9 cellular contexts compared by ENCODE assay signal in genomic region chr17:35088647-35088910, GRCh38. TPM values are rescaled to one million over a fixed set of nuclear protein-coding genes. Genes with fewer than 3 reads are reported as not detected.
DNase-seq lines count a peak whose midpoint lies in the region; ATAC-seq and TF ChIP-seq lines count a peak whose summit lies in the region.
"Had no signal": no experiment of that assay in that cellular context is flagged by ENCODE, and none has a peak within 500 bp of the region (broad histone marks: within the 10 kb centered on the region; RNA-seq: fewer than 3 reads in every experiment).

No MANE protein-coding gene starts in this region.

- H3K9me3 Mint-ChIP-seq in WTC11 = no peaks in the 10 kb centered on the region

- CTCF ChIA-PET in AG04449 (lab: Yijun Ruan, JAX) (interaction anchor here (0.9 kb wide), 1 partner anchor 31 kb away, joined by 3 read pairs; the partner anchor contains the start of gene RAD51D), WTC11 (lab: Charles Lee) (no interaction called here)

- peak; percentile 79 for TF ChIP-seq POLR2A in GM19193 (IDR thresholded peaks at IDR 0.05; ENCODE audit: extremely low read depth, insufficient read depth, insufficient read length)

- H3K4me1 ChIP-seq in right cardiac atrium (ENCODE audit: control insufficient read depth, insufficient read depth, low read length) = peaks cover 2% of the 10 kb centered on the region

- no peaks in the 10 kb centered on the region for H3K27me3 ChIP-seq in right cardiac atrium (ENCODE audit: control insufficient read depth, insufficient read depth)

- peak overlapping the region; percentile 80 for H3K4me3 ChIP-seq in AG04449 (ENCODE audit: low read depth, low read length)
- peak overlapping the region; percentile 62 for H3K4me3 ChIP-seq in right cardiac atrium (ENCODE audit: low read length)
- peak overlapping the region; percentile 74 to 96 (median 93) for H3K4me3 ChIP-seq in skin epidermis

- DNase-seq in AG04449 (ENCODE audit: low read depth, low spot score) = no peak
- no peak for DNase-seq in WTC11 (ENCODE audit: low spot score)
- no peak for DNase-seq in right cardiac atrium
- no peak for DNase-seq in NAMALWA (ENCODE audit: low spot score)
- DNase-seq in NCI-H2227 treated with DMSO at 0.1 percent for 48 hours (lab: John Stamatoyannopoulos, UW) = no peak

- no peaks in the 10 kb centered on the region for H3K36me3 Mint-ChIP-seq in WTC11

- peak overlapping the region; percentile 78 for H3K27ac Mint-ChIP-seq in WTC11

- H3K27me3 Mint-ChIP-seq in WTC11 (ENCODE audit: low read depth) = peaks cover 4% of the 10 kb centered on the region

- ATAC-seq in WTC11 = no peak
- ATAC-seq in right cardiac atrium = no peak
- no peak for ATAC-seq in GM21381 (IDR thresholded peaks at IDR 0.05; ENCODE audit: unreplicated experiment)

- H3K27ac ChIP-seq in right cardiac atrium (ENCODE audit: low read length) (peak overlapping the region; percentile 22), skin epidermis (peak overlapping the region; percentile 66 to 99 (median 93))

- WGBS in right cardiac atrium = under 1% methylated on average over 13 of the region's 13 CpGs

- intact Hi-C loops in right cardiac atrium (cut with DNase I) = loop anchor here in 3 of 4 donors (5.0 to 10.0 kb wide), 4 partner anchors 91 to 121 kb away; partner anchors contain the start of gene LIG3 (in 1 of the 3)

- POLR2A ChIA-PET in AG04449 (lab: Yijun Ruan, JAX) = no interaction called here
- POLR2A ChIA-PET in WTC11 (lab: Charles Lee) = no interaction called here

- TF ChIP-seq CTCF in AG04449 (IDR thresholded peaks at IDR 0.05; ENCODE audit: insufficient read depth, low read length, missing control alignments) (no peak), WTC11 (IDR thresholded peaks at IDR 0.05) (no peak)

- H3K4me3 Mint-ChIP-seq in WTC11 = peak overlapping the region; percentile 87

- peaks cover 46% of the 10 kb centered on the region for H3K4me1 Mint-ChIP-seq in WTC11

- no peaks in the 10 kb centered on the region for H3K9me3 ChIP-seq in right cardiac atrium (ENCODE audit: control insufficient read depth, low read length)

TF ChIP-seq in WTC11, 78 proteins besides CTCF, POLR2A, EP300 and RAD21:
- no peak for TF ChIP-seq NFE2L1 (CRISPR knock-in tag; IDR thresholded peaks at IDR 0.05)
- no peak for TF ChIP-seq FOXP4 (CRISPR knock-in tag; IDR thresholded peaks at IDR 0.05)
- no peak for TF ChIP-seq ZNF671 (CRISPR knock-in tag; IDR thresholded peaks at IDR 0.05)
- TF ChIP-seq, protein P1, sequence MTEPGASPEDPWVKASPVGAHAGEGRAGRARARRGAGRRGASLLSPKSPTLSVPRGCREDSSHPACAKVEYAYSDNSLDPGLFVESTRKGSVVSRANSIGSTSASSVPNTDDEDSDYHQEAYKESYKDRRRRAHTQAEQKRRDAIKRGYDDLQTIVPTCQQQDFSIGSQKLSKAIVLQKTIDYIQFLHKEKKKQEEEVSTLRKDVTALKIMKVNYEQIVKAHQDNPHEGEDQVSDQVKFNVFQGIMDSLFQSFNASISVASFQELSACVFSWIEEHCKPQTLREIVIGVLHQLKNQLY (CRISPR knock-in tag; IDR thresholded peaks at IDR 0.05) = no peak
- no peak for TF ChIP-seq E2F4 (CRISPR knock-in tag; IDR thresholded peaks at IDR 0.05; ENCODE audit: borderline replicate concordance, low read depth)
- no peak for TF ChIP-seq ZNF121 (CRISPR knock-in tag; IDR thresholded peaks at IDR 0.05)
- TF ChIP-seq, protein P2, sequence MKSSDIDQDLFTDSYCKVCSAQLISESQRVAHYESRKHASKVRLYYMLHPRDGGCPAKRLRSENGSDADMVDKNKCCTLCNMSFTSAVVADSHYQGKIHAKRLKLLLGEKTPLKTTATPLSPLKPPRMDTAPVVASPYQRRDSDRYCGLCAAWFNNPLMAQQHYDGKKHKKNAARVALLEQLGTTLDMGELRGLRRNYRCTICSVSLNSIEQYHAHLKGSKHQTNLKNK (CRISPR knock-in tag; IDR thresholded peaks at IDR 0.05) = no peak
- no peak for TF ChIP-seq PRRX2 (CRISPR knock-in tag; IDR thresholded peaks at IDR 0.05)
- TF ChIP-seq FOXJ3 (CRISPR knock-in tag; IDR thresholded peaks at IDR 0.05; ENCODE audit: borderline replicate concordance) = no peak
- no peak for TF ChIP-seq MYBL2 (CRISPR knock-in tag; IDR thresholded peaks at IDR 0.05)
- TF ChIP-seq SMAD3 (CRISPR knock-in tag; IDR thresholded peaks at IDR 0.05; ENCODE audit: borderline replicate concordance) = no peak
- TF ChIP-seq NFYB (CRISPR knock-in tag; conservative IDR thresholded peaks at IDR 0.05; ENCODE audit: low read depth) = no peak
- no peak for TF ChIP-seq ZNF263 (CRISPR knock-in tag; IDR thresholded peaks at IDR 0.05; ENCODE audit: low read depth)
- TF ChIP-seq SMAD4 (CRISPR knock-in tag; IDR thresholded peaks at IDR 0.05) = no peak
- TF ChIP-seq, protein P3, sequence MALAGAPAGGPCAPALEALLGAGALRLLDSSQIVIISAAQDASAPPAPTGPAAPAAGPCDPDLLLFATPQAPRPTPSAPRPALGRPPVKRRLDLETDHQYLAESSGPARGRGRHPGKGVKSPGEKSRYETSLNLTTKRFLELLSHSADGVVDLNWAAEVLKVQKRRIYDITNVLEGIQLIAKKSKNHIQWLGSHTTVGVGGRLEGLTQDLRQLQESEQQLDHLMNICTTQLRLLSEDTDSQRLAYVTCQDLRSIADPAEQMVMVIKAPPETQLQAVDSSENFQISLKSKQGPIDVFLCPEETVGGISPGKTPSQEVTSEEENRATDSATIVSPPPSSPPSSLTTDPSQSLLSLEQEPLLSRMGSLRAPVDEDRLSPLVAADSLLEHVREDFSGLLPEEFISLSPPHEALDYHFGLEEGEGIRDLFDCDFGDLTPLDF (CRISPR knock-in tag; IDR thresholded peaks at IDR 0.05) = no peak
- no peak for TF ChIP-seq ZBTB43 (CRISPR knock-in tag; IDR thresholded peaks at IDR 0.05)
- TF ChIP-seq TEAD1 (CRISPR knock-in tag; IDR thresholded peaks at IDR 0.05) = no peak

RNA-seq across cellular contexts. Expression of gene RFFL, which starts 25.1 kb away (rescaled TPM):
- total RNA-seq in WTC11 (2021) = 26.6 to 30.3 TPM (median 27.8 TPM) in 3 replicates
- total RNA-seq in right cardiac atrium = 10 to 100 TPM; 17.2 to 20.0 (median 18.4) TPM
- polyA plus RNA-seq in right cardiac atrium = 5.7 TPM

RNA-seq across cellular contexts. Expression of gene RAD51D, which starts 31.1 kb away (rescaled TPM):
- total RNA-seq in WTC11 (2021) (13.8 to 15.7 TPM (median 15.0 TPM) in 3 replicates), right cardiac atrium (1 to 10 TPM; 5.8 to 7.1 (median 6.4) TPM)
- polyA plus RNA-seq in right cardiac atrium = 3.4 TPM

RNA-seq across cellular contexts. Expression of gene FNDC8, which starts 32.8 kb away (rescaled TPM):
- total RNA-seq in WTC11 (2021) (not detected in 3 replicates), right cardiac atrium (not detected)
- polyA plus RNA-seq in right cardiac atrium = not detected
- total RNA-seq: HT1080 had no signal

RNA-seq across cellular contexts. Expression of gene NLE1, which starts 53.5 kb away (rescaled TPM):
- total RNA-seq in WTC11 (2021) (44.7 to 52.2 TPM (median 51.0 TPM) in 3 replicates), right cardiac atrium (1 to 10 TPM; 4.1 to 6.6 (median 4.6) TPM)
- polyA plus RNA-seq in right cardiac atrium = 2.2 TPM

RNA-seq across cellular contexts. Expression of gene UNC45B, which starts 59.0 kb away (rescaled TPM):
- total RNA-seq in WTC11 (2021) = 0.07 to 0.16 TPM in 2 of 3 replicates, not detected in the other
- total RNA-seq in right cardiac atrium = 100 to 1,000 TPM; 141 to 193 (median 180) TPM
- polyA plus RNA-seq in right cardiac atrium = 62.2 TPM
- total RNA-seq: HT1080 had no signal
